Comparison of ENCODE assay signal across 17 cellular contexts in genomic region chr3:123476967-123477750, GRCh38. TPM values are rescaled to one million over a fixed set of nuclear protein-coding genes. Genes with fewer than 3 reads are reported as not detected.
"Had no signal": no experiment of that assay in that cellular context is flagged by ENCODE, and none has a peak within 500 bp of the region (broad histone marks: within the 10 kb centered on the region; RNA-seq: fewer than 3 reads in every experiment).

No MANE protein-coding gene starts in this region.

- H3K27ac ChIP-seq: breast epithelium, neural progenitor cell, ovary, testis, upper lobe of right lung had no signal

- DNase-seq: activated CD4-positive, alpha-beta memory T cell treated with anti-CD3 and anti-CD28 coated beads, Interleukin-2, amount 10 ng/mL, durations not matched to agents 7 days and 5 days; activated CD8-positive, alpha-beta memory T cell treated with anti-CD3 and anti-CD28 coated beads, Interleukin-2, amount 50 U/mL, for 4 hours; activated T-cell treated with anti-CD3 and anti-CD28 coated beads, Interleukin-2, amount 50 U/mL, for 72 hours; aorta; hypothalamus; kidney glomerular epithelial cell; ovary; stimulated activated CD4-positive, alpha-beta T cell treated with anti-CD3 and anti-CD28 coated beads, Interleukin-15, amount 100 ng/mL, for 24 hours; stimulated activated CD4-positive, alpha-beta T cell treated with anti-CD3 and anti-CD28 coated beads, Interleukin-4, amount 100 ng/mL, for 24 hours; testis; upper lobe of right lung had no signal

- H3K9me3 ChIP-seq: breast epithelium, ovary, testis, upper lobe of right lung had no signal

- ATAC-seq: activated T-cell treated with anti-CD3 and anti-CD28 coated beads, Interleukin-2, amount 50 U/mL, for 72 hours; esophagus mucosa; upper lobe of right lung had no signal

- H3K36me3 Mint-ChIP-seq: mesothelial cell of epicardium, neural progenitor cell had no signal

- H3K4me1 ChIP-seq: breast epithelium, testis, upper lobe of right lung had no signal

- H2AFZ ChIP-seq: neural progenitor cell had no signal

- H3K27me3 ChIP-seq: breast epithelium, neural progenitor cell, ovary, testis had no signal

- H3K4me3 ChIP-seq: breast epithelium, neural progenitor cell, ovary, testis, upper lobe of right lung had no signal

- H3K27ac Mint-ChIP-seq: activated CD4-positive, alpha-beta memory T cell treated with anti-CD3 and anti-CD28 coated beads, Interleukin-2, amount 10 ng/mL, durations not matched to agents 7 days and 5 days; activated T-cell treated with anti-CD3 and anti-CD28 coated beads, Interleukin-2, amount 50 U/mL, for 72 hours; mesothelial cell of epicardium; neural progenitor cell; stimulated activated naive CD8-positive, alpha-beta T cell treated with anti-CD3 and anti-CD28 coated beads, Interleukin-15, Interleukin-2, amounts not matched to agents 100 ng/mL and 50 ng/mL, for 24 hours had no signal

- H3K4me3 Mint-ChIP-seq: activated CD4-positive, alpha-beta memory T cell treated with anti-CD3 and anti-CD28 coated beads, Interleukin-2, amount 10 ng/mL, durations not matched to agents 7 days and 5 days; activated T-cell treated with anti-CD3 and anti-CD28 coated beads, Interleukin-2, amount 50 U/mL, for 72 hours; mesothelial cell of epicardium; neural progenitor cell; stimulated activated naive CD8-positive, alpha-beta T cell treated with anti-CD3 and anti-CD28 coated beads, Interleukin-15, Interleukin-2, amounts not matched to agents 100 ng/mL and 50 ng/mL, for 24 hours had no signal

- H3K9me3 Mint-ChIP-seq: activated CD4-positive, alpha-beta memory T cell treated with anti-CD3 and anti-CD28 coated beads, Interleukin-2, amount 10 ng/mL, durations not matched to agents 7 days and 5 days; activated T-cell treated with anti-CD3 and anti-CD28 coated beads, Interleukin-2, amount 50 U/mL, for 72 hours; mesothelial cell of epicardium; neural progenitor cell; stimulated activated naive CD8-positive, alpha-beta T cell treated with anti-CD3 and anti-CD28 coated beads, Interleukin-15, Interleukin-2, amounts not matched to agents 100 ng/mL and 50 ng/mL, for 24 hours had no signal

- H3K36me3 ChIP-seq: breast epithelium, neural progenitor cell, ovary, upper lobe of right lung had no signal

- H3K4me2 ChIP-seq: neural progenitor cell had no signal

- H3K4me1 Mint-ChIP-seq: activated CD4-positive, alpha-beta memory T cell treated with anti-CD3 and anti-CD28 coated beads, Interleukin-2, amount 10 ng/mL, durations not matched to agents 7 days and 5 days; mesothelial cell of epicardium had no signal

RNA-seq across cellular contexts. Expression of gene ADCY5, which starts 28.3 kb away (rescaled TPM):
- total RNA-seq: activated CD4-positive, alpha-beta memory T cell treated with anti-CD3 and anti-CD28 coated beads, Interleukin-2, amount 10 ng/mL, durations not matched to agents 7 days and 5 days; activated T-cell treated with anti-CD3 and anti-CD28 coated beads, Interleukin-2, amount 50 U/mL, for 72 hours; glomerular endothelial cell had no signal
